In the genomic region with DNA sequence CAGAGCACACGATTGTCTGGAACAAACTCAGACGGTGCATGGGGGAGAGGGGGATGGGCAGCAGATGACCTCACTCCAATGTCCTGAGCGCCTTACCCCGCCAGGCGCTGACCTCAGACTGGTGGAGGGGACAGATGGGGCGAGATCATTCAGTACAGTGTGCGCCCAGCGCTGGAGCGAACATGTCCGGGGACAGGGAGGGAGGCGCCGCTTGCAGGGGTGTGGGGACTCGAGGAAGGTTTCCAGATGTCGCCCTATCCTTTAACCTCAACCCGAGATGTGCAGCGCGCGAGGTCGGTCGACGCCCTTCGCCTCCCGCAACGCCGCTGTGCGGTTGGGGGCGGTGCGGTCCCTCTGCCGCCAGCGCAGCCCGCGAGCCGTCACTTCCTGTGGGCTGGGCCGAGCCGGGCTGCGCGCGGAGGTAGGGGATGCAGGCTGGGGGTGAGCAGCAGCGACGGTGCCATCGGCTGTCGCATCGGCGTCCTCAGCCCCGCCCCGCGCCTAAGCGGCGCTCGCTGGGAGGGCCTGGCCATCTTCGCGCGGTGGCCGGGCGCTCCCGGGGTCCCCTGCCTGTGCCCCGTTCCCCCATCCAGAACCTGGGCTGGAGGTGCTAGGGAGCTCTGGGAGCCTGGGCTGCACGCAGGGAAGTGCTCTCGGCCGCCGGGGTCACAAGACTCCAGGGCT, we compare ENCODE assay signal across 8 cellular contexts. TPM values are rescaled to one million over a fixed set of nuclear protein-coding genes. Genes with fewer than 3 reads are reported as not detected.
A peak's percentile ranks its signal among the peaks of the same experiment; 100 is the strongest.
DNase-seq lines count a peak whose midpoint lies in the region; ATAC-seq and TF ChIP-seq lines count a peak whose summit lies in the region.

No MANE protein-coding gene starts in this region.

- CTCF ChIA-PET in GM10248 (lab: Yijun Ruan, JAX): interaction anchor here (0.7 to 1.9 kb wide), 5 partner anchors 11 to 219 kb away, joined by 3 to 15 read pairs (median 3); a partner anchor contains a TSS
- CTCF ChIA-PET in activated naive CD4-positive, alpha-beta T cell treated with anti-CD3 and anti-CD28 coated beads, Interleukin-2, amount 10 ng/mL, durations not matched to agents 7 days and 5 days (lab: Charles Lee): interaction anchor here (1.3 kb wide), 1 partner anchor 30 kb away, joined by 5 read pairs; a partner anchor contains a TSS

- no peaks in the 10 kb centered on the region for H4K20me1 ChIP-seq in KMS-11 (ENCODE audit: insufficient read depth)

- TF ChIP-seq CTCF in GM10248 (IDR thresholded peaks at IDR 0.05; ENCODE audit: control extremely low read depth, extremely low read depth, low read depth, missing control alignments) (no peak), KMS-11 (conservative IDR thresholded peaks at IDR 0.05; ENCODE audit: low read depth, low read length) (no peak), suprapubic skin (IDR thresholded peaks at IDR 0.05) (no peak)

- TF ChIP-seq EP300 in suprapubic skin (IDR thresholded peaks at IDR 0.05): no peak

- peak overlapping the region; percentile 55; the same call in 1 of the 2 replicates for H3K9ac ChIP-seq in KMS-11

- H3K4me2 ChIP-seq in KMS-11: peak overlapping the region; percentile 83

- TF ChIP-seq POLR2A in suprapubic skin (IDR thresholded peaks at IDR 0.05): no peak

- H3K36me3 Mint-ChIP-seq in activated naive CD4-positive, alpha-beta T cell treated with anti-CD3 and anti-CD28 coated beads, Interleukin-2, amount 10 ng/mL, durations not matched to agents 7 days and 5 days: no peaks in the 10 kb centered on the region

- ATAC-seq in GM19463 (IDR thresholded peaks at IDR 0.05; ENCODE audit: unreplicated experiment): no peak

- peak overlapping the region; percentile 95 for H2AFZ ChIP-seq in KMS-11 (ENCODE audit: low read depth)

- no peaks in the 10 kb centered on the region for H3K9me3 Mint-ChIP-seq in activated naive CD4-positive, alpha-beta T cell treated with anti-CD3 and anti-CD28 coated beads, Interleukin-2, amount 10 ng/mL, durations not matched to agents 7 days and 5 days

- H3K9me3 ChIP-seq in suprapubic skin: no peaks in the 10 kb centered on the region

- WGBS in suprapubic skin: 1% methylated on average over 35 of the region's 61 CpGs

- no peaks in the 10 kb centered on the region for H3K36me3 ChIP-seq in KMS-11 (ENCODE audit: insufficient read depth)
- H3K36me3 ChIP-seq in suprapubic skin: no peaks in the 10 kb centered on the region

- POLR2A ChIA-PET in GM10248 (lab: Yijun Ruan, JAX): no interaction called here

- DNase-seq in GM10248 (ENCODE audit: extremely low spot score) (peak; percentile 75), SHP77 (lab: John Stamatoyannopoulos, UW) (peak; percentile 90 to 92), glomerular visceral epithelial cell (ENCODE audit: extremely low spot score) (peak; percentile 79), occipital lobe (lab: John Stamatoyannopoulos, UW) (peak; percentile 83), suprapubic skin (ENCODE audit: low spot score in 2 of 2) (peak; percentile 83)
- DNase-seq in activated naive CD4-positive, alpha-beta T cell treated with anti-CD3 and anti-CD28 coated beads, Interleukin-2, amount 10 ng/mL, durations not matched to agents 7 days and 5 days: peak; percentile 88

- H3K27ac Mint-ChIP-seq in activated naive CD4-positive, alpha-beta T cell treated with anti-CD3 and anti-CD28 coated beads, Interleukin-2, amount 10 ng/mL, durations not matched to agents 7 days and 5 days: peak overlapping the region; percentile 75

- H3K4me1 ChIP-seq in KMS-11 (ENCODE audit: low read depth, poor library complexity, severe bottlenecking) (peaks cover 35% of the 10 kb centered on the region), suprapubic skin (peaks cover 18% of the 10 kb centered on the region)

- H3K27me3 ChIP-seq in KMS-11 (ENCODE audit: insufficient read depth, low read depth) (no peaks in the 10 kb centered on the region; the same call in none of the 2 replicates), suprapubic skin (no peaks in the 10 kb centered on the region)

- H3K27ac ChIP-seq in KMS-11 (0 out of 2 replicates have a peak overlapping the region, but pooled peaks have one; percentile 11), suprapubic skin (peak overlapping the region; percentile 75)

- no peaks in the 10 kb centered on the region for H3K79me2 ChIP-seq in KMS-11 (ENCODE audit: insufficient read depth, low read depth)

- H3K4me3 ChIP-seq in KMS-11 (IDR thresholded peaks at IDR 0.05; ENCODE audit: insufficient read depth, low read depth, low read length) (no peak overlapping the region), suprapubic skin (peak overlapping the region; percentile 51)

- H3K4me1 Mint-ChIP-seq in activated naive CD4-positive, alpha-beta T cell treated with anti-CD3 and anti-CD28 coated beads, Interleukin-2, amount 10 ng/mL, durations not matched to agents 7 days and 5 days: peaks cover 33% of the 10 kb centered on the region

- peaks cover 84% of the 10 kb centered on the region for H3K27me3 Mint-ChIP-seq in activated naive CD4-positive, alpha-beta T cell treated with anti-CD3 and anti-CD28 coated beads, Interleukin-2, amount 10 ng/mL, durations not matched to agents 7 days and 5 days

- H3K4me3 Mint-ChIP-seq in activated naive CD4-positive, alpha-beta T cell treated with anti-CD3 and anti-CD28 coated beads, Interleukin-2, amount 10 ng/mL, durations not matched to agents 7 days and 5 days: peak overlapping the region; percentile 81

RNA-seq across cellular contexts. Expression of a gene that starts 5.3 kb away (rescaled TPM):
- total RNA-seq in occipital lobe: 4.5 TPM
- total RNA-seq in suprapubic skin: 1 to 10 TPM; 5.6 to 8.6 (median 6.9) TPM

RNA-seq across cellular contexts. Expression of a gene that starts 9.6 kb away (rescaled TPM):
- total RNA-seq in occipital lobe: 13.7 TPM
- 10 to 100 TPM in 2 of 4 donors, 1 to 10 TPM in 2; 3.4 to 13.7 (median 9.5) TPM for total RNA-seq in suprapubic skin

RNA-seq across cellular contexts. Expression of a gene that starts 30.3 kb away (rescaled TPM):
- total RNA-seq in occipital lobe (8.0 TPM), suprapubic skin (10 to 100 TPM; 20.2 to 68.2 (median 46.7) TPM)

RNA-seq across cellular contexts. Expression of a gene that starts 46.4 kb away (rescaled TPM):
- not detected for total RNA-seq in occipital lobe
- total RNA-seq in suprapubic skin: under 1 TPM in 2 of 4 donors, not detected in 2; 0.65 to 0.98 TPM

RNA-seq across cellular contexts. Expression of a gene that starts 58.0 kb away (rescaled TPM):
- total RNA-seq in occipital lobe (not detected), suprapubic skin (under 1 TPM in 1 of 4 donors, not detected in 3; 0.49 TPM)
